In genomic region chr16:8873866-8874195, GRCh38 we compare ENCODE assay signal across 16 cellular contexts. TPM values are rescaled to one million over a fixed set of nuclear protein-coding genes. Genes with fewer than 3 reads are reported as not detected.
"Had no signal": no experiment of that assay in that cellular context is flagged by ENCODE, and none has a peak within 500 bp of the region (broad histone marks: within the 10 kb centered on the region; RNA-seq: fewer than 3 reads in every experiment).

No MANE protein-coding gene starts in this region.

RNA-seq across cellular contexts. Expression of gene LITAFD, which starts 8.3 kb away (rescaled TPM):
- total RNA-seq: activated B cell treated with CpG ODN at 0.5 μM for 24 hours; activated CD4-positive, alpha-beta memory T cell treated with anti-CD3 and anti-CD28 coated beads for 36 hours; activated CD4-positive, alpha-beta T cell treated with anti-CD3 and anti-CD28 coated beads, Interleukin-2, amount 10 ng/mL, durations not matched to agents 24 days and 14 days; activated CD8-positive, alpha-beta memory T cell treated with anti-CD3 and anti-CD28 coated beads for 36 hours; activated CD8-positive, alpha-beta T cell treated with anti-CD3 and anti-CD28 coated beads for 36 hours; activated naive CD4-positive, alpha-beta T cell treated with anti-CD3 and anti-CD28 coated beads, Interleukin-2, amount 50 U/mL, for 72 hours; activated naive CD8-positive, alpha-beta T cell treated with anti-CD3 and anti-CD28 coated beads for 36 hours; activated T-helper 2 cell treated with anti-CD3 and anti-CD28 coated beads, Interferon-gamma antibody, Interleukin-2, Interleukin-4, amounts not matched to agents 10 μg/mL and 5 μg/mL and 100 μg/mL, durations not matched to agents 14 hours and 24 hours and 36 hours; adrenal gland; aorta; astrocyte; body of pancreas; breast epithelium; cardiac septum; cerebellum; T-helper 1 cell treated with Interleukin-12 subunit alpha and Interleukin-12 subunit beta and Interleukin-4 antibody, amounts not matched to agents 30 ng/mL and 1 ng/mL, for 36 hours had no signal
- polyA plus RNA-seq: adrenal gland, aorta had no signal
